8 cellular contexts compared by ENCODE assay signal in genomic region chr1:202615501-202616354, GRCh38.
DNase-seq lines count a peak whose midpoint lies in the region; ATAC-seq and TF ChIP-seq lines count a peak whose summit lies in the region.

No MANE protein-coding gene starts in this region.

- TF ChIP-seq CTCF in WERI-Rb-1 (IDR thresholded peaks at IDR 0.05; ENCODE audit: low read depth, low read length) = no peak

- no peak overlapping the region for H3K27ac ChIP-seq in WERI-Rb-1

- peak overlapping the region; percentile 3 for H3K27ac Mint-ChIP-seq in activated T-helper 1 cell treated with anti-CD3 and anti-CD28 coated beads, Interleukin-12 subunit alpha, Interleukin-12 subunit beta, Interleukin-2, Interleukin-4 antibody, amounts not matched to agents 30 ng/mL and 10 ng/mL and 1 ng/mL, durations not matched to agents 14 hours and 24 hours and 36 hours

- no peak overlapping the region for H3K4me3 ChIP-seq in WERI-Rb-1 (ENCODE audit: low read depth, low read length)

- H3K4me3 Mint-ChIP-seq in activated T-helper 1 cell treated with anti-CD3 and anti-CD28 coated beads, Interleukin-12 subunit alpha, Interleukin-12 subunit beta, Interleukin-2, Interleukin-4 antibody, amounts not matched to agents 30 ng/mL and 10 ng/mL and 1 ng/mL, durations not matched to agents 14 hours and 24 hours and 36 hours = no peak overlapping the region

- DNase-seq in EL (peak; percentile 80), medulla oblongata (ENCODE audit: extremely low spot score) (peak; percentile 77), NCI-H1105 (lab: John Stamatoyannopoulos, UW) (no peak), WERI-Rb-1 (no peak)
- DNase-seq in activated T-helper 1 cell treated with anti-CD3 and anti-CD28 coated beads, Interleukin-12 subunit alpha, Interleukin-12 subunit beta, Interleukin-2, Interleukin-4 antibody, amounts not matched to agents 30 ng/mL and 10 ng/mL and 1 ng/mL, durations not matched to agents 14 hours and 24 hours and 36 hours (ENCODE audit: low spot score) = no peak

- H3K9me3 Mint-ChIP-seq in activated T-helper 1 cell treated with anti-CD3 and anti-CD28 coated beads, Interleukin-12 subunit alpha, Interleukin-12 subunit beta, Interleukin-2, Interleukin-4 antibody, amounts not matched to agents 30 ng/mL and 10 ng/mL and 1 ng/mL, durations not matched to agents 14 hours and 24 hours and 36 hours = no peaks in the 10 kb centered on the region

- H3K36me3 Mint-ChIP-seq in activated T-helper 1 cell treated with anti-CD3 and anti-CD28 coated beads, Interleukin-12 subunit alpha, Interleukin-12 subunit beta, Interleukin-2, Interleukin-4 antibody, amounts not matched to agents 30 ng/mL and 10 ng/mL and 1 ng/mL, durations not matched to agents 14 hours and 24 hours and 36 hours (ENCODE audit: low read depth) = no peaks in the 10 kb centered on the region

- peak; percentile 71 for ATAC-seq in GM21390 (IDR thresholded peaks at IDR 0.05; ENCODE audit: unreplicated experiment)
- peak; percentile 51 for ATAC-seq in HG03575 (IDR thresholded peaks at IDR 0.05; ENCODE audit: extremely low read depth, insufficient number of reproducible peaks, low FRiP score, unreplicated experiment)
- no peak for ATAC-seq in HG03469 (IDR thresholded peaks at IDR 0.05; ENCODE audit: unreplicated experiment)

- intact Hi-C loops in activated T-helper 1 cell treated with anti-CD3 and anti-CD28 coated beads, Interleukin-12 subunit alpha, Interleukin-12 subunit beta, Interleukin-2, Interleukin-4 antibody, amounts not matched to agents 30 ng/mL and 10 ng/mL and 1 ng/mL, durations not matched to agents 14 hours and 24 hours and 36 hours (cut with micrococcal nuclease) = no loop called here

- H3K36me3 ChIP-seq in WERI-Rb-1 = no peaks in the 10 kb centered on the region

- H3K4me1 Mint-ChIP-seq in activated T-helper 1 cell treated with anti-CD3 and anti-CD28 coated beads, Interleukin-12 subunit alpha, Interleukin-12 subunit beta, Interleukin-2, Interleukin-4 antibody, amounts not matched to agents 30 ng/mL and 10 ng/mL and 1 ng/mL, durations not matched to agents 14 hours and 24 hours and 36 hours (ENCODE audit: low read depth) = peaks cover 22% of the 10 kb centered on the region

- peaks cover 21% of the 10 kb centered on the region for H3K27me3 Mint-ChIP-seq in activated T-helper 1 cell treated with anti-CD3 and anti-CD28 coated beads, Interleukin-12 subunit alpha, Interleukin-12 subunit beta, Interleukin-2, Interleukin-4 antibody, amounts not matched to agents 30 ng/mL and 10 ng/mL and 1 ng/mL, durations not matched to agents 14 hours and 24 hours and 36 hours (ENCODE audit: insufficient read depth)

- H3K27me3 ChIP-seq in WERI-Rb-1 (ENCODE audit: insufficient read depth, low read depth, severe bottlenecking) = no peaks in the 10 kb centered on the region

- H3K9me3 ChIP-seq in WERI-Rb-1 (ENCODE audit: severe bottlenecking) = peaks cover 2% of the 10 kb centered on the region

Comparison
In these comparisons a context has a peak if more than half of its experiments do, and no peak if none do; other contexts are left out.
1. DNase-seq: peak in EL (single experiment) and medulla oblongata (single experiment); none in activated T-helper 1 cell treated with anti-CD3 and anti-CD28 coated beads, Interleukin-12 subunit alpha, Interleukin-12 subunit beta, Interleukin-2, Interleukin-4 antibody, amounts not matched to agents 30 ng/mL and 10 ng/mL and 1 ng/mL, durations not matched to agents 14 hours and 24 hours and 36 hours (single experiment), NCI-H1105 (single experiment) and WERI-Rb-1 (single experiment).